ENCODE assay signal across 16 cellular contexts in the genomic region with DNA sequence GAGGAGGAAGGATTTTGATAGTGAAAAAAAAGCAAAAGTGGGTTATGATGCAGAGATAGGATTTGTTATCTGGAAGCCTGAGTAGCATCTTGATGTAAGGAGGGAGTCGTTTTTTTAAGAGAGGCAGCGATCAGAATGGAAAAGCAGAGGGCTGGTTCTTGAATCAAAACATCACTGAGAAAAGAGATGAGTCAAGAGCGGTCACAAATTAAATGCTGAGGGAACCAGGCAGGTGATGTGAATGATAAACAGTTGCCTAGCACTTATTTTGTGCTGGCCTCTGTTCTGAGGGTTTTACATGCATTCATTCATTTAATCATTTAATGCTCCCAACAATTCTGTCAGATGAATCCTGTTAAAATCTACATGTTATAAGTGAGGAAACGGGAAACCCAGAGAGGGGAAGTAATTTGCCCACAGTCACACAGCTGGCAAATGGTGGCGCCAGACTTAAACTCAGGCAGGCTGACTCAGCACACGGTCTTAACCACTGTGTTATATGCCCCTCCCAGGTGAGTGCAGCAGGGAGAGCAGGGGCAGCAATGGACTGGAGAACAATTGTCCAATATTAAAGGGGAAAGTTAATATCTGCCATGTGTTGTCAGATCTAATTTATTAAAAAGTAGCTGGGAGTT. TPM values are rescaled to one million over a fixed set of nuclear protein-coding genes. Genes with fewer than 3 reads are reported as not detected.
A peak's percentile ranks its signal among the peaks of the same experiment; 100 is the strongest.
DNase-seq lines count a peak whose midpoint lies in the region; ATAC-seq, FAIRE-seq and TF ChIP-seq lines count a peak whose summit lies in the region.
"Had no signal": no experiment of that assay in that cellular context is flagged by ENCODE, and none has a peak within 500 bp of the region (broad histone marks: within the 10 kb centered on the region; RNA-seq: fewer than 3 reads in every experiment).

No MANE protein-coding gene starts in this region.

- no peak for TF ChIP-seq EP300 in H1 (IDR thresholded peaks at IDR 0.05; ENCODE audit: borderline replicate concordance in 1 of 2, low read depth in 2 of 2, low read length in 2 of 2)

- H4K20me1 ChIP-seq in DND-41 (ENCODE audit: insufficient read depth, low read length) = no peaks in the 10 kb centered on the region
- H4K20me1 ChIP-seq in H1 (replicated peaks in 1 of 2; ENCODE audit: control insufficient read depth in 1 of 2, insufficient read depth in 2 of 2, low read length in 2 of 2) = no peaks in the 10 kb centered on the region

- no peak overlapping the region for H3K27ac Mint-ChIP-seq in glutamatergic neuron (ENCODE audit: unreplicated experiment)
- H3K27ac Mint-ChIP-seq: activated CD4-positive, alpha-beta T cell treated with anti-CD3 and anti-CD28 coated beads, Interleukin-2, amount 10 ng/mL, durations not matched to agents 24 days and 14 days had no signal

- H3K4me3 Mint-ChIP-seq in glutamatergic neuron (ENCODE audit: unreplicated experiment) = no peak overlapping the region
- H3K4me3 Mint-ChIP-seq: activated CD4-positive, alpha-beta T cell treated with anti-CD3 and anti-CD28 coated beads, Interleukin-2, amount 10 ng/mL, durations not matched to agents 24 days and 14 days; IgD-negative memory B cell had no signal

- H3K27me3 Mint-ChIP-seq in glutamatergic neuron (ENCODE audit: unreplicated experiment) = peaks cover 4% of the 10 kb centered on the region
- H3K27me3 Mint-ChIP-seq: IgD-negative memory B cell had no signal

- POLR2A ChIA-PET in H1 (lab: Charles Lee; ENCODE audit: partially characterized antibody) = no interaction called here

- no peaks in the 10 kb centered on the region for H3K79me1 ChIP-seq in H1 (ENCODE audit: low read depth, low read length)

- no peaks in the 10 kb centered on the region for H3K4me1 ChIP-seq in DND-41 (ENCODE audit: insufficient read depth, low read length)
- no peaks in the 10 kb centered on the region for H3K4me1 ChIP-seq in H1 (replicated peaks in 1 of 4; ENCODE audit: control insufficient read depth in 3 of 4, insufficient read depth in 4 of 4, low read length in 3 of 4)
- H3K4me1 ChIP-seq: Caco-2 had no signal

- no peak overlapping the region for H4K8ac ChIP-seq in H1 (ENCODE audit: extremely low read depth, insufficient read depth, low read length)

- H2BK12ac ChIP-seq in H1 (ENCODE audit: low read depth, low read length) = no peak overlapping the region

- no peak overlapping the region for H3K4me2 ChIP-seq in DND-41 (ENCODE audit: insufficient read depth, low read length)
- H3K4me2 ChIP-seq in H1 (ENCODE audit: insufficient read depth in 1 of 2, low read depth in 2 of 2, low read length in 2 of 2) = no peak overlapping the region

- no peaks in the 10 kb centered on the region for H3K9me3 ChIP-seq in DND-41 (ENCODE audit: insufficient read depth, low read length, severe bottlenecking)
- no peaks in the 10 kb centered on the region for H3K9me3 ChIP-seq in H1 (ENCODE audit: insufficient read depth in 2 of 2, low read depth in 1 of 2, low read length in 1 of 2)
- H3K9me3 ChIP-seq: Caco-2, thoracic aorta had no signal

- no peaks in the 10 kb centered on the region for H3K36me3 ChIP-seq in DND-41 (ENCODE audit: insufficient read depth, low read length)
- no peaks in the 10 kb centered on the region for H3K36me3 ChIP-seq in H1 (ENCODE audit: control insufficient read depth in 2 of 4, insufficient read depth in 4 of 4, low read length in 3 of 4)
- H3K36me3 ChIP-seq: thoracic aorta had no signal

- H4K91ac ChIP-seq in H1 (replicated peaks; ENCODE audit: insufficient read length, low read length) = no peak overlapping the region

- H3K56ac ChIP-seq in H1 (replicated peaks; ENCODE audit: insufficient read length, low read depth, low read length) = no peak overlapping the region

- no peak overlapping the region for H3K4me3 ChIP-seq in DND-41 (ENCODE audit: low read depth in 1 of 2, low read length in 2 of 2)
- no peak overlapping the region for H3K4me3 ChIP-seq in H1 (ENCODE audit: extremely low read depth in 1 of 4, insufficient read depth in 2 of 4, low read depth in 3 of 4, low read length in 4 of 4)
- H3K4me3 ChIP-seq: thoracic aorta had no signal

- no peak overlapping the region for H2AK5ac ChIP-seq in H1 (ENCODE audit: low read depth, low read length)

- H3K4ac ChIP-seq in H1 (replicated peaks; ENCODE audit: insufficient read length, low read depth, low read length) = no peak overlapping the region

- H2BK5ac ChIP-seq in H1 (ENCODE audit: low read depth, low read length) = no peak overlapping the region

- H2BK120ac ChIP-seq in H1 (replicated peaks; ENCODE audit: low read depth, low read length) = no peak overlapping the region

- H3K4me1 Mint-ChIP-seq in glutamatergic neuron (ENCODE audit: low read depth, unreplicated experiment) = no peaks in the 10 kb centered on the region
- H3K4me1 Mint-ChIP-seq: IgD-negative memory B cell had no signal

- TF ChIP-seq CTCF in DND-41 (IDR thresholded peaks at IDR 0.05; ENCODE audit: borderline replicate concordance, extremely low read depth, low read length, poor library complexity, severe bottlenecking) = peak; percentile 15
- TF ChIP-seq CTCF in H1 (IDR thresholded peaks at IDR 0.05; ENCODE audit: control extremely low read depth in 1 of 3, insufficient read depth in 1 of 3, low read depth in 1 of 3, low read length in 3 of 3) = no peak
- no peak for TF ChIP-seq CTCF in glutamatergic neuron (IDR thresholded peaks at IDR 0.05; ENCODE audit: partially characterized antibody, unreplicated experiment)

- H2BK20ac ChIP-seq in H1 (ENCODE audit: low read length) = no peak overlapping the region

- H3K9ac ChIP-seq in DND-41 (ENCODE audit: low read depth, low read length) (no peak overlapping the region), H1 (replicated peaks in 1 of 4; ENCODE audit: extremely low read depth in 1 of 4, low read depth in 3 of 4, low read length in 3 of 4) (no peak overlapping the region)

- H3K27ac ChIP-seq in DND-41 (ENCODE audit: low read length) = no peak overlapping the region
- H3K27ac ChIP-seq in H1 (ENCODE audit: low read depth, low read length) = no peak overlapping the region
- H3K27ac ChIP-seq: thoracic aorta had no signal

- no peaks in the 10 kb centered on the region for H3K79me2 ChIP-seq in DND-41 (ENCODE audit: insufficient read depth, low read length)
- H3K79me2 ChIP-seq in H1 (ENCODE audit: control insufficient read depth in 1 of 2, insufficient read depth in 2 of 2, low read length in 2 of 2) = no peaks in the 10 kb centered on the region

- TF ChIP-seq POLR2A in H1 (IDR thresholded peaks at IDR 0.05; ENCODE audit: control extremely low read depth in 1 of 2, low read depth in 2 of 2, low read length in 2 of 2) = no peak

- H3K9me3 Mint-ChIP-seq in glutamatergic neuron (ENCODE audit: unreplicated experiment) = no peaks in the 10 kb centered on the region
- H3K9me3 Mint-ChIP-seq: activated CD4-positive, alpha-beta T cell treated with anti-CD3 and anti-CD28 coated beads, Interleukin-2, amount 10 ng/mL, durations not matched to agents 24 days and 14 days had no signal

- WGBS in H1 (ENCODE audit: extremely low coverage in 1 of 2, insufficient coverage in 1 of 2, insufficient read length in 1 of 2, insufficient replicate concordance in 2 of 2, low coverage in 1 of 2, low lambda C conversion rate in 2 of 2, missing lambda C conversion rate in 1 of 2), 2 experiments = 84% methylated on average over 6 of the region's 6 CpGs; no CpG with 5 or more reads in 1 of the 2 experiments

- no peaks in the 10 kb centered on the region; the same call in 1 of the 2 replicates for H3K23me2 ChIP-seq in H1 (ENCODE audit: low read depth, low read length)

- no peak overlapping the region for H3K23ac ChIP-seq in H1 (ENCODE audit: insufficient read length)

- H3K27me3 ChIP-seq in DND-41 (ENCODE audit: insufficient read depth, low read length, poor library complexity) (peaks cover 6% of the 10 kb centered on the region), H1 (replicated peaks in 1 of 4; ENCODE audit: control insufficient read depth in 3 of 4, extremely low read depth in 1 of 4, insufficient read depth in 3 of 4, low read length in 3 of 4) (no peaks in the 10 kb centered on the region)

- no peak overlapping the region for H3K18ac ChIP-seq in H1 (ENCODE audit: extremely low read depth, low read length)

- peak; percentile 57 for DNase-seq in CD1c-positive myeloid dendritic cell (ENCODE audit: extremely low spot score)
- DNase-seq in DND-41 = peak; percentile 16
- DNase-seq in RKO (ENCODE audit: low spot score) = peak; percentile 25
- DNase-seq in H1 (ENCODE audit: low read depth in 1 of 2, low spot score in 2 of 2) = peak in 1 of 2 experiments; percentile 23
- no peak for DNase-seq in NCI-H187 treated with DMSO at 0.1 percent for 48 hours (lab: John Stamatoyannopoulos, UW)
- DNase-seq in cerebellum (ENCODE audit: low spot score) = no peak
- DNase-seq in glutamatergic neuron = no peak
- DNase-seq: activated CD4-positive, alpha-beta T cell treated with anti-CD3 and anti-CD28 coated beads, Interleukin-2, amount 10 ng/mL, durations not matched to agents 24 days and 14 days; amygdala; Caco-2; dermis blood vessel endothelial cell; NCI-H1930 had no signal

- peaks cover 3% of the 10 kb centered on the region for H3K36me3 Mint-ChIP-seq in glutamatergic neuron (ENCODE audit: unreplicated experiment)
- H3K36me3 Mint-ChIP-seq: IgD-negative memory B cell had no signal

- no peak overlapping the region for H2BK15ac ChIP-seq in H1 (ENCODE audit: low read length)

- no peak for FAIRE-seq in H1 (lab: Jason Lieb, UNC)

- H4K5ac ChIP-seq in H1 (ENCODE audit: insufficient read length, low read depth, low read length) = no peak overlapping the region

- no peak for TF ChIP-seq RAD21 in H1 (IDR thresholded peaks at IDR 0.05 in 1 of 2, conservative IDR thresholded peaks at IDR 0.05 in 1 of 2; ENCODE audit: low read depth in 2 of 2, low read length in 2 of 2)

- CTCF ChIA-PET in H1 (lab: Charles Lee; ENCODE audit: partially characterized antibody) = interaction anchor here (0.7 to 5.8 kb wide), 8 partner anchors 9 to 115 kb away, joined by 3 to 42 read pairs (median 3); no protein-coding TSS in a partner anchor

- no peak overlapping the region for H2AFZ ChIP-seq in DND-41 (ENCODE audit: low read depth, low read length)
- H2AFZ ChIP-seq in H1 (ENCODE audit: low read length) = no peak overlapping the region

- ATAC-seq in DND-41 (ENCODE audit: insufficient read depth, low read depth) = peak; percentile 74

- H3K14ac ChIP-seq in H1 (ENCODE audit: insufficient read length) = no peak overlapping the region

RNA-seq across cellular contexts. Expression of a gene that starts 21.4 kb away (rescaled TPM):
- not detected in 2 replicates for total RNA-seq in H1 (2021; fragmentation: NEBNext Ultra II Directional; extraction: Animal tissue kit (Norgen Biotek cat#: 25700))
- not detected in 2 replicates for polyA plus RNA-seq in H1 (2011; rRNA removed)
- polyA plus RNA-seq in H1 (2011; cell fraction: cytosol; rRNA removed) = not detected
- polyA plus RNA-seq in H1 (2011; cell fraction: nucleus; rRNA removed) = not detected
- polyA plus RNA-seq in H1 (2012, experiment 1 of 2) = not detected in 4 replicates
- polyA plus RNA-seq in H1 (2012, experiment 2 of 2) = not detected
- not detected for polyA plus RNA-seq in H1 (2013, experiment 1 of 2)
- polyA plus RNA-seq in H1 (2013, experiment 2 of 2) = not detected
- polyA minus RNA-seq in H1 (2011; rRNA and poly(A)+ RNA removed) = not detected in 2 replicates
- not detected for polyA minus RNA-seq in H1 (2011; cell fraction: cytosol; rRNA and poly(A)+ RNA removed)
- not detected for polyA minus RNA-seq in H1 (2011; cell fraction: nucleus; rRNA and poly(A)+ RNA removed)
- total RNA-seq in cerebellum (not detected), glutamatergic neuron (ENCODE audit: unreplicated experiment) (not detected)
- total RNA-seq: activated CD4-positive, alpha-beta T cell treated with anti-CD3 and anti-CD28 coated beads, Interleukin-2, amount 10 ng/mL, durations not matched to agents 24 days and 14 days; Caco-2; dermis blood vessel endothelial cell; fibroblast of lung; T-helper 1 cell treated with Interleukin-12 subunit alpha and Interleukin-12 subunit beta and Interleukin-4 antibody, amounts not matched to agents 30 ng/mL and 1 ng/mL, for 36 hours; thoracic aorta had no signal
- polyA plus RNA-seq: fibroblast of lung, IgD-negative memory B cell had no signal

RNA-seq across cellular contexts. Expression of a gene that starts 39.1 kb away (rescaled TPM):
- 31.8 and 34.1 TPM in 2 replicates for total RNA-seq in H1 (2021; fragmentation: NEBNext Ultra II Directional; extraction: Animal tissue kit (Norgen Biotek cat#: 25700))
- polyA plus RNA-seq in H1 (2011; rRNA removed) = 34.6 and 51.4 TPM in 2 replicates
- 28.1 TPM for polyA plus RNA-seq in H1 (2011; cell fraction: cytosol; rRNA removed)
- polyA plus RNA-seq in H1 (2011; cell fraction: nucleus; rRNA removed) = 51.5 TPM
- 26.0 to 58.9 TPM (median 46.8 TPM) in 4 replicates for polyA plus RNA-seq in H1 (2012, experiment 1 of 2)
- 34.9 TPM for polyA plus RNA-seq in H1 (2012, experiment 2 of 2)
- 44.4 TPM for polyA plus RNA-seq in H1 (2013, experiment 1 of 2)
- 46.3 TPM for polyA plus RNA-seq in H1 (2013, experiment 2 of 2)
- polyA minus RNA-seq in H1 (2011; rRNA and poly(A)+ RNA removed) = 9.6 and 13.7 TPM in 2 replicates
- polyA minus RNA-seq in H1 (2011; cell fraction: cytosol; rRNA and poly(A)+ RNA removed) = 18.7 TPM
- polyA minus RNA-seq in H1 (2011; cell fraction: nucleus; rRNA and poly(A)+ RNA removed) = 13.6 TPM
- total RNA-seq in cerebellum (7.1 TPM), glutamatergic neuron (ENCODE audit: unreplicated experiment) (59.9 TPM)
- total RNA-seq: Caco-2; dermis blood vessel endothelial cell; fibroblast of lung; T-helper 1 cell treated with Interleukin-12 subunit alpha and Interleukin-12 subunit beta and Interleukin-4 antibody, amounts not matched to agents 30 ng/mL and 1 ng/mL, for 36 hours had no signal
- polyA plus RNA-seq: fibroblast of lung, IgD-negative memory B cell had no signal

RNA-seq across cellular contexts. Expression of a gene that starts 47.4 kb away (rescaled TPM):
- not detected in 2 replicates for total RNA-seq in H1 (2021; fragmentation: NEBNext Ultra II Directional; extraction: Animal tissue kit (Norgen Biotek cat#: 25700))
- polyA plus RNA-seq in H1 (2011; rRNA removed) = 0.06 and 0.11 TPM in 2 replicates
- polyA plus RNA-seq in H1 (2011; cell fraction: cytosol; rRNA removed) = 0.09 TPM
- 0.27 TPM for polyA plus RNA-seq in H1 (2011; cell fraction: nucleus; rRNA removed)
- 0.19 to 0.32 TPM (median 0.27 TPM) in 3 of 4 replicates, not detected in the other for polyA plus RNA-seq in H1 (2012, experiment 1 of 2)
- not detected for polyA plus RNA-seq in H1 (2012, experiment 2 of 2)
- 0.10 TPM for polyA plus RNA-seq in H1 (2013, experiment 1 of 2)
- polyA plus RNA-seq in H1 (2013, experiment 2 of 2) = 0.15 TPM
- polyA minus RNA-seq in H1 (2011; rRNA and poly(A)+ RNA removed) = 0.22 TPM in 1 of 2 replicates, not detected in the other
- polyA minus RNA-seq in H1 (2011; cell fraction: cytosol; rRNA and poly(A)+ RNA removed) = not detected
- not detected for polyA minus RNA-seq in H1 (2011; cell fraction: nucleus; rRNA and poly(A)+ RNA removed)
- total RNA-seq in cerebellum (0.36 TPM), glutamatergic neuron (ENCODE audit: unreplicated experiment) (not detected)
- total RNA-seq: Caco-2, dermis blood vessel endothelial cell, fibroblast of lung had no signal
- polyA plus RNA-seq: fibroblast of lung had no signal

Comparison
In these comparisons a context has a peak if more than half of its experiments do, and no peak if none do; other contexts are left out.
1. DNase-seq: peak in CD1c-positive myeloid dendritic cell (single experiment), DND-41 (single experiment) and RKO (single experiment); none in NCI-H187 treated with DMSO at 0.1 percent for 48 hours (single experiment), cerebellum (single experiment) and glutamatergic neuron (single experiment).